ENCODE assay signal across 20 cellular contexts in genomic region chr1:10680487-10680886, GRCh38.
DNase-seq lines count a peak whose midpoint lies in the region; ATAC-seq and TF ChIP-seq lines count a peak whose summit lies in the region.
"Had no signal": no experiment of that assay in that cellular context is flagged by ENCODE, and none has a peak within 500 bp of the region (broad histone marks: within the 10 kb centered on the region; RNA-seq: fewer than 3 reads in every experiment).

No MANE protein-coding gene starts in this region.

- H3K4me3 Mint-ChIP-seq in MCF 10A (ENCODE audit: unreplicated experiment): no peak overlapping the region
- H3K4me3 Mint-ChIP-seq: activated T-cell treated with anti-CD3 and anti-CD28 coated beads, Interleukin-2, amount 50 U/mL, for 72 hours had no signal

- H3K9me3 ChIP-seq in breast epithelium (no peaks in the 10 kb centered on the region), gastroesophageal sphincter (no peaks in the 10 kb centered on the region), muscle layer of duodenum (ENCODE audit: control insufficient read depth in 1 of 2, low read length in 2 of 2) (no peaks in the 10 kb centered on the region), thyroid gland (no peaks in the 10 kb centered on the region)
- H3K9me3 ChIP-seq: Peyer's patch had no signal

- ATAC-seq in gastroesophageal sphincter (no peak), HG02798 (IDR thresholded peaks at IDR 0.05; ENCODE audit: poor library complexity, unreplicated experiment) (no peak), GM18907 (IDR thresholded peaks at IDR 0.05; ENCODE audit: unreplicated experiment) (no peak)
- ATAC-seq: activated T-cell treated with anti-CD3 and anti-CD28 coated beads, Interleukin-2, amount 50 U/mL, for 72 hours had no signal

- peak overlapping the region in 1 of 3 donors; percentile 5 for H3K4me3 ChIP-seq in breast epithelium
- no peak overlapping the region for H3K4me3 ChIP-seq in gastroesophageal sphincter
- no peak overlapping the region for H3K4me3 ChIP-seq in muscle layer of duodenum (ENCODE audit: low read depth in 1 of 2, low read length in 2 of 2)
- H3K4me3 ChIP-seq in thyroid gland (replicated peaks in 1 of 3): no peak overlapping the region
- H3K4me3 ChIP-seq: hepatocyte, Peyer's patch had no signal

- CTCF ChIA-PET in MCF 10A (lab: Yijun Ruan, JAX): no interaction called here

- TF ChIP-seq POLR2A in breast epithelium (IDR thresholded peaks at IDR 0.05) (no peak), gastroesophageal sphincter (IDR thresholded peaks at IDR 0.05) (no peak), thyroid gland (IDR thresholded peaks at IDR 0.05) (no peak)

- no peak for DNase-seq in breast epithelium (ENCODE audit: low spot score in 2 of 2)
- no peak for DNase-seq in MCF 10A (ENCODE audit: unreplicated experiment)
- peak; percentile 34 to 49 for DNase-seq in thyroid gland
- no peak for DNase-seq in cerebellum (ENCODE audit: low spot score)
- DNase-seq: activated CD4-positive, alpha-beta T cell treated with anti-CD3 and anti-CD28 coated beads for 1 hour; activated naive CD4-positive, alpha-beta T cell treated with anti-CD3 and anti-CD28 coated beads, Interleukin-2, amount 50 U/mL, for 16 hours; activated T-cell treated with anti-CD3 and anti-CD28 coated beads, Interleukin-2, amount 50 U/mL, for 72 hours; aorta; H9; islet precursor cell; NCI-H1694 treated with DMSO at 0.1 percent for 48 hours; NCI-H2227 treated with DMSO at 0.1 percent for 48 hours; occipital lobe; stimulated activated naive CD4-positive, alpha-beta T cell had no signal

- no peaks in the 10 kb centered on the region for H3K9me3 Mint-ChIP-seq in MCF 10A (ENCODE audit: unreplicated experiment)
- H3K9me3 Mint-ChIP-seq: activated T-cell treated with anti-CD3 and anti-CD28 coated beads, Interleukin-2, amount 50 U/mL, for 72 hours; H9 had no signal

- H3K36me3 ChIP-seq in breast epithelium (no peaks in the 10 kb centered on the region), gastroesophageal sphincter (no peaks in the 10 kb centered on the region), muscle layer of duodenum (ENCODE audit: control insufficient read depth in 1 of 2, insufficient read depth in 2 of 2, low read length in 2 of 2) (no peaks in the 10 kb centered on the region), thyroid gland (no peaks in the 10 kb centered on the region)
- H3K36me3 ChIP-seq: Peyer's patch had no signal

- TF ChIP-seq EP300 in gastroesophageal sphincter (IDR thresholded peaks at IDR 0.05): no peak

- 39 to 71% methylated on average over 3 to 4 of the region's 11 CpGs for WGBS in gastroesophageal sphincter (ENCODE audit: low coverage in 1 of 2), 2 donors
- 80 to 85% methylated on average over 10 to 11 of the region's 11 CpGs for WGBS in thyroid gland, 2 donors

- H3K27ac ChIP-seq in breast epithelium (peak overlapping the region; percentile 57 to 74), gastroesophageal sphincter (peak overlapping the region; percentile 4 to 95 (median 90)), muscle layer of duodenum (ENCODE audit: low read length) (peak overlapping the region; percentile 45), thyroid gland (no peak overlapping the region)

- H3K4me1 ChIP-seq in breast epithelium: peaks cover 8 to 15% of the 10 kb centered on the region in 2 donors
- peaks cover 0 to 100% (median 64%) of the 10 kb centered on the region in 3 donors for H3K4me1 ChIP-seq in gastroesophageal sphincter
- peaks cover 6 to 88% of the 10 kb centered on the region in 2 donors for H3K4me1 ChIP-seq in muscle layer of duodenum (ENCODE audit: control insufficient read depth in 1 of 2, insufficient read depth in 2 of 2, low read length in 2 of 2)
- peaks cover 55 to 66% of the 10 kb centered on the region in 2 donors for H3K4me1 ChIP-seq in thyroid gland

- H3K27ac Mint-ChIP-seq in MCF 10A (ENCODE audit: low read depth, unreplicated experiment): no peak overlapping the region
- H3K27ac Mint-ChIP-seq: activated T-cell treated with anti-CD3 and anti-CD28 coated beads, Interleukin-2, amount 50 U/mL, for 72 hours had no signal

- BruUV-seq in MCF 10A (replicated peaks; lab: Mats Ljungman, UMichigan): no TSS peak

- intact Hi-C loops in breast epithelium (cut with DNase I; ENCODE audit: low total_unique reads) (no loop called here), MCF 10A (cut with micrococcal nuclease) (no loop called here), thyroid gland (cut with DNase I) (no loop called here)

- peaks cover 7% of the 10 kb centered on the region for H3K36me3 Mint-ChIP-seq in MCF 10A (ENCODE audit: insufficient read depth, unreplicated experiment)

- H3K27me3 Mint-ChIP-seq in MCF 10A (ENCODE audit: insufficient read depth, unreplicated experiment): no peaks in the 10 kb centered on the region

- TF ChIP-seq CTCF in breast epithelium (IDR thresholded peaks at IDR 0.05) (no peak), MCF 10A (IDR thresholded peaks at IDR 0.05; ENCODE audit: unreplicated experiment) (no peak), gastroesophageal sphincter (IDR thresholded peaks at IDR 0.05) (no peak), thyroid gland (IDR thresholded peaks at IDR 0.05) (no peak)

- POLR2A ChIA-PET in MCF 10A (lab: Yijun Ruan, JAX): no interaction called here

- no peaks in the 10 kb centered on the region for H3K27me3 ChIP-seq in breast epithelium
- no peaks in the 10 kb centered on the region for H3K27me3 ChIP-seq in gastroesophageal sphincter
- H3K27me3 ChIP-seq in muscle layer of duodenum (ENCODE audit: low read depth, low read length): no peaks in the 10 kb centered on the region
- no peaks in the 10 kb centered on the region for H3K27me3 ChIP-seq in thyroid gland
- H3K27me3 ChIP-seq: hepatocyte, Peyer's patch had no signal

- H3K4me1 Mint-ChIP-seq in MCF 10A (ENCODE audit: insufficient read depth, unreplicated experiment): peaks cover 4% of the 10 kb centered on the region

Comparison
In these comparisons a context has a peak if more than half of its experiments do, and no peak if none do; other contexts are left out.
1. DNase-seq: peak in thyroid gland (2 of 2); none in breast epithelium (0 of 2), MCF 10A (single experiment) and cerebellum (single experiment).
2. H3K27ac ChIP-seq: peak in breast epithelium (2 of 2), gastroesophageal sphincter (4 of 4) and muscle layer of duodenum (single experiment); none in thyroid gland (0 of 3).